16 cellular contexts compared by ENCODE assay signal in genomic region chr5:67431191-67431590, GRCh38.
"Had no signal": no experiment of that assay in that cellular context is flagged by ENCODE, and none has a peak within 500 bp of the region (broad histone marks: within the 10 kb centered on the region; RNA-seq: fewer than 3 reads in every experiment).

No MANE protein-coding gene starts in this region.

- H3K36me3 Mint-ChIP-seq: mesothelial cell of epicardium, WTC11 had no signal

- H3K27ac Mint-ChIP-seq: activated CD4-positive, alpha-beta T cell treated with anti-CD3 and anti-CD28 coated beads, Interleukin-2, amount 10 ng/mL, durations not matched to agents 24 days and 14 days; endodermal cell; mesothelial cell of epicardium; neural progenitor cell; T-helper 1 cell treated with Interleukin-12 subunit alpha and Interleukin-12 subunit beta and Interleukin-4 antibody, amounts not matched to agents 30 μg/mL and 1 μg/mL, for 36 hours; WTC11 had no signal

- ATAC-seq: body of pancreas, WTC11 had no signal

- H2AFZ ChIP-seq: hepatocyte, neural progenitor cell had no signal

- H3K27ac ChIP-seq: body of pancreas, esophagus squamous epithelium, hepatocyte, neural progenitor cell, transverse colon had no signal

- H3K27me3 ChIP-seq: body of pancreas, esophagus squamous epithelium, hepatocyte, neural progenitor cell, transverse colon had no signal

- H3K4me1 Mint-ChIP-seq: activated CD4-positive, alpha-beta T cell treated with anti-CD3 and anti-CD28 coated beads, Interleukin-2, amount 10 ng/mL, durations not matched to agents 24 days and 14 days had no signal

- H3K4me2 ChIP-seq: hepatocyte, neural progenitor cell had no signal

- H3K79me2 ChIP-seq: hepatocyte had no signal

- H3K27me3 Mint-ChIP-seq: activated CD4-positive, alpha-beta T cell treated with anti-CD3 and anti-CD28 coated beads, Interleukin-2, amount 10 ng/mL, durations not matched to agents 24 days and 14 days had no signal

- H3K4me3 ChIP-seq: body of pancreas, esophagus squamous epithelium, hepatocyte, neural progenitor cell, transverse colon had no signal

- H3K36me3 ChIP-seq: esophagus squamous epithelium, neural progenitor cell, transverse colon had no signal

- DNase-seq: activated CD4-positive, alpha-beta T cell treated with anti-CD3 and anti-CD28 coated beads, Interleukin-2, amount 10 ng/mL, durations not matched to agents 24 days and 14 days; activated naive CD4-positive, alpha-beta T cell treated with Interleukin-2 at 50 U/mL for 16 hours; body of pancreas; cerebellar nuclear complex; dermis blood vessel endothelial cell; endodermal cell; esophagus squamous epithelium; kidney glomerular epithelial cell; stimulated activated CD4-positive, alpha-beta T cell treated with anti-CD3 and anti-CD28 coated beads, Interleukin-15, amount 100 ng/mL, for 24 hours; stimulated activated CD4-positive, alpha-beta T cell treated with anti-CD3 and anti-CD28 coated beads, Interleukin-4, amount 100 ng/mL, for 24 hours; transverse colon had no signal

- H3K9me3 Mint-ChIP-seq: endodermal cell; T-helper 1 cell treated with Interleukin-12 subunit alpha and Interleukin-12 subunit beta and Interleukin-4 antibody, amounts not matched to agents 30 μg/mL and 1 μg/mL, for 36 hours had no signal

- H3K4me3 Mint-ChIP-seq: activated CD4-positive, alpha-beta T cell treated with anti-CD3 and anti-CD28 coated beads, Interleukin-2, amount 10 ng/mL, durations not matched to agents 24 days and 14 days; endodermal cell; mesothelial cell of epicardium; neural progenitor cell; T-helper 1 cell treated with Interleukin-12 subunit alpha and Interleukin-12 subunit beta and Interleukin-4 antibody, amounts not matched to agents 30 μg/mL and 1 μg/mL, for 36 hours; WTC11 had no signal

- H3K4me1 ChIP-seq: body of pancreas, esophagus squamous epithelium, neural progenitor cell, transverse colon had no signal

- H3K9ac ChIP-seq: neural progenitor cell had no signal

- H3K9me3 ChIP-seq: body of pancreas, esophagus squamous epithelium, transverse colon had no signal
